8 cellular contexts compared by ENCODE assay signal in the genomic region with DNA sequence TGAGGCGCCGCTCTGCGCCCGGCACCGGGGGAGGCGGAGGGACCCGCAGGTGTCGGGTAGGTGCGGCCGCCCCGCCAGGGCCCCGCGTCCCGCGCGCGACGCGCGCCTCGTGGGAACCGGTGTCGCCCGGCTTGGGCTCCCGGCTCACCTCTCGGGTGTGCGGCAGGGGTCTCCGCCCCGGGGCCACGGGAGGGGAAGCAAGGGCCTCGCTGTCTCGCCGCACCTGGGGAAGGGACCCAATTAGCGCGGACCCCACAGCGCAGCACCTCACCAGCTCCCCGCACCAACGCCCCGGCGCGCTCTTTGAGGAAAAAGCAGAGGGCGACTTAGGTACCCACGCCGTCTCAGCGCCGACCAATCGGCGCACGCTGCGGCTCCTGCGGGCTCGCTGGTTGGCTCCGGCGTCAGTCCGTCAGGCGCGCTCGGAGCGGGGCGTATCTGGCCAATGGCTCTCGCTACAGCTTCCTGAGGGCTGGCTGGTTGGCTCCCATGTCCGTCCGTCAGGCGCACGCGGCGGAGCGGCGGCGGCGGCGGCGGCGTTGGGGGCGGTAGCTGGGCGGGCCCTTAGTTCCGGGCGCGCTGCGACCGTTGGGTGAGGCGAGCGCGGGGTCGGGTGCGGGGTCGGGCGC. TPM values are rescaled to one million over a fixed set of nuclear protein-coding genes. Genes with fewer than 3 reads are reported as not detected.
DNase-seq lines count a peak whose midpoint lies in the region; ATAC-seq, FAIRE-seq and TF ChIP-seq lines count a peak whose summit lies in the region.

A gene with protein sequence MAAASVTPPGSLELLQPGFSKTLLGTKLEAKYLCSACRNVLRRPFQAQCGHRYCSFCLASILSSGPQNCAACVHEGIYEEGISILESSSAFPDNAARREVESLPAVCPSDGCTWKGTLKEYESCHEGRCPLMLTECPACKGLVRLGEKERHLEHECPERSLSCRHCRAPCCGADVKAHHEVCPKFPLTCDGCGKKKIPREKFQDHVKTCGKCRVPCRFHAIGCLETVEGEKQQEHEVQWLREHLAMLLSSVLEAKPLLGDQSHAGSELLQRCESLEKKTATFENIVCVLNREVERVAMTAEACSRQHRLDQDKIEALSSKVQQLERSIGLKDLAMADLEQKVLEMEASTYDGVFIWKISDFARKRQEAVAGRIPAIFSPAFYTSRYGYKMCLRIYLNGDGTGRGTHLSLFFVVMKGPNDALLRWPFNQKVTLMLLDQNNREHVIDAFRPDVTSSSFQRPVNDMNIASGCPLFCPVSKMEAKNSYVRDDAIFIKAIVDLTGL (plus strand): TSS at position 567 of the 629 bp plus-strand sequence. CDS start 12,225 bp downstream, outside the sequence.

- peak; percentile 82 for ATAC-seq in HG02759 (IDR thresholded peaks at IDR 0.05; ENCODE audit: unreplicated experiment)
- peak; percentile 92 for ATAC-seq in activated naive CD8-positive, alpha-beta T cell treated with anti-CD3 and anti-CD28 coated beads, Interleukin-2, amount 10 ng/mL, durations not matched to agents 7 days and 5 days (ENCODE audit: low read depth)
- ATAC-seq in Right ventricle myocardium superior (ENCODE audit: poor library complexity) = peak; percentile 98
- peak; percentile 92 to 98 (median 96) for ATAC-seq in pancreas

- H3K4me2 ChIP-seq in SU-DHL-6 (ENCODE audit: low read depth, low read length, poor library complexity, severe bottlenecking) = peak within 1 kb of the TSS; percentile 74

- H3K9me2 ChIP-seq in SU-DHL-6 (replicated peaks; ENCODE audit: insufficient read depth, low read length) = no peaks in the 10 kb centered on the region

- POLR2A ChIA-PET in activated naive CD8-positive, alpha-beta T cell treated with anti-CD3 and anti-CD28 coated beads, Interleukin-2, amount 10 ng/mL, durations not matched to agents 7 days and 5 days (lab: Charles Lee) = interaction anchor here (0.6 to 3.3 kb wide), 16 partner anchors 9 to 355 kb away, joined by 3 to 38 read pairs (median 4); partner anchors contain the start of genes EDF1, PAXX, RABL6 and TUBB4B

- H3K27ac ChIP-seq in SU-DHL-6 (ENCODE audit: low read depth, low read length) (peak within 1 kb of the TSS; percentile 61), pancreas (peak within 1 kb of the TSS in 3 of 4 donors; percentile 46 to 92 (median 91)), tibial artery (peak within 1 kb of the TSS; percentile 80 to 92)

- no peak for TF ChIP-seq CTCF in GM12865 (IDR thresholded peaks at IDR 0.05; ENCODE audit: insufficient read depth, low read depth, low read length, missing control alignments)
- no peak for TF ChIP-seq CTCF in SU-DHL-6 (IDR thresholded peaks at IDR 0.05; ENCODE audit: insufficient read depth, low read length, poor library complexity, severe bottlenecking)
- no peak for TF ChIP-seq CTCF in pancreas (IDR thresholded peaks at IDR 0.05)
- peak in 1 of 2 experiments; percentile 39 for TF ChIP-seq CTCF in tibial artery (IDR thresholded peaks at IDR 0.05)

- FAIRE-seq in pancreas (lab: Jason Lieb, UNC) = no peak

- H3K9ac ChIP-seq in SU-DHL-6 (ENCODE audit: low read length) = peak within 1 kb of the TSS; percentile 90

- H2AFZ ChIP-seq in SU-DHL-6 (ENCODE audit: low read depth, low read length, severe bottlenecking) = peak within 1 kb of the TSS; percentile 71

- H3K9me3 Mint-ChIP-seq in activated naive CD8-positive, alpha-beta T cell treated with anti-CD3 and anti-CD28 coated beads, Interleukin-2, amount 10 ng/mL, durations not matched to agents 7 days and 5 days = no peaks in the 10 kb centered on the region

- intact Hi-C loops in Right ventricle myocardium superior (cut with DNase I) (no loop called here), pancreas (cut with DNase I) (no loop called here), tibial artery (cut with DNase I; ENCODE audit: low total_unique reads) (loop anchor here (5.0 kb wide), 2 partner anchors 56 to 536 kb away; partner anchors contain the start of genes EXD3, FBXW5 and NOXA1)

- peak within 1 kb of the TSS; percentile 99 for H3K4me3 Mint-ChIP-seq in activated naive CD8-positive, alpha-beta T cell treated with anti-CD3 and anti-CD28 coated beads, Interleukin-2, amount 10 ng/mL, durations not matched to agents 7 days and 5 days

- no peaks in the 10 kb centered on the region for H3F3A ChIP-seq in SU-DHL-6 (ENCODE audit: insufficient read depth)

- H3K9me3 ChIP-seq in SU-DHL-6 (ENCODE audit: insufficient read depth, low read length) (no peaks in the 10 kb centered on the region), pancreas (no peaks in the 10 kb centered on the region), tibial artery (no peaks in the 10 kb centered on the region)

- H3K27me3 Mint-ChIP-seq in activated naive CD8-positive, alpha-beta T cell treated with anti-CD3 and anti-CD28 coated beads, Interleukin-2, amount 10 ng/mL, durations not matched to agents 7 days and 5 days = no peaks in the 10 kb centered on the region

- H3K4me1 Mint-ChIP-seq in activated naive CD8-positive, alpha-beta T cell treated with anti-CD3 and anti-CD28 coated beads, Interleukin-2, amount 10 ng/mL, durations not matched to agents 7 days and 5 days = peaks cover 34% of the 10 kb centered on the region

- H3K36me3 Mint-ChIP-seq in activated naive CD8-positive, alpha-beta T cell treated with anti-CD3 and anti-CD28 coated beads, Interleukin-2, amount 10 ng/mL, durations not matched to agents 7 days and 5 days = no peaks in the 10 kb centered on the region

- H3K27me3 ChIP-seq in SU-DHL-6 (ENCODE audit: low read length) = no peaks in the 10 kb centered on the region
- no peaks in the 10 kb centered on the region for H3K27me3 ChIP-seq in pancreas
- H3K27me3 ChIP-seq in tibial artery = no peaks in the 10 kb centered on the region

- H3K4me1 ChIP-seq in pancreas (peaks cover 0 to 33% (median 7%) of the 10 kb centered on the region in 3 donors), tibial artery (peaks cover 0 to 32% (median 20%) of the 10 kb centered on the region in 4 donors)

- H4K20me1 ChIP-seq in SU-DHL-6 (ENCODE audit: low read depth, low read length) = no peaks in the 10 kb centered on the region; the same call in 1 of the 2 replicates

- DNase-seq in GM12865 (ENCODE audit: low read depth) (peak; percentile 100), NCI-H1417 (lab: John Stamatoyannopoulos, UW) (peak; percentile 95 to 99 (median 99)), Right ventricle myocardium superior (peak; percentile 99), pancreas (peak; percentile 97 to 99 (median 98)), tibial artery (peak; percentile 95 to 98)
- DNase-seq in activated naive CD8-positive, alpha-beta T cell treated with anti-CD3 and anti-CD28 coated beads, Interleukin-2, amount 10 ng/mL, durations not matched to agents 7 days and 5 days = peak; percentile 98

- H3K4me3 ChIP-seq in GM12865 (ENCODE audit: low read depth, low read length) (peak within 1 kb of the TSS; percentile 93), SU-DHL-6 (ENCODE audit: insufficient read depth, low read length, poor library complexity, severe bottlenecking) (peak within 1 kb of the TSS; percentile 76), pancreas (peak within 1 kb of the TSS; percentile 68 to 97 (median 84)), tibial artery (peak within 1 kb of the TSS; percentile 70 to 90)

- H3K79me2 ChIP-seq in SU-DHL-6 (ENCODE audit: insufficient read depth, low read length) = peaks cover 44% of the 10 kb centered on the region

- H3K27ac Mint-ChIP-seq in activated naive CD8-positive, alpha-beta T cell treated with anti-CD3 and anti-CD28 coated beads, Interleukin-2, amount 10 ng/mL, durations not matched to agents 7 days and 5 days = peak within 1 kb of the TSS; percentile 88

- no peaks in the 10 kb centered on the region for H3K36me3 ChIP-seq in SU-DHL-6 (ENCODE audit: low read length)
- H3K36me3 ChIP-seq in pancreas = no peaks in the 10 kb centered on the region
- H3K36me3 ChIP-seq in tibial artery = peaks cover 0 to 11% (median 7%) of the 10 kb centered on the region in 3 donors

- WGBS in pancreas, 2 donors = 1% methylated on average over 35 to 88 of the region's 88 CpGs

RNA-seq across cellular contexts. Expression of the gene that starts here (rescaled TPM):
- total RNA-seq in activated naive CD8-positive, alpha-beta T cell treated with anti-CD3 and anti-CD28 coated beads, Interleukin-2, amount 10 ng/mL, durations not matched to agents 7 days and 5 days = 10 to 100 TPM; 44.0 to 52.1 TPM
- 9.1 TPM for total RNA-seq in Right ventricle myocardium superior
- total RNA-seq in pancreas = 10 to 100 TPM in 1 of 6 donors, 1 to 10 TPM in 5; 4.8 to 13.4 (median 6.9) TPM
- 10 to 100 TPM; 14.4 TPM for polyA plus RNA-seq in pancreas

Comparison
In these comparisons a context has a peak if more than half of its experiments do, and no peak if none do; other contexts are left out.
1. Peak in every context shown above with its lines: DNase-seq, ATAC-seq, H3K4me3 ChIP-seq and H3K27ac ChIP-seq.